21 cellular contexts compared by ENCODE assay signal in the genomic region with DNA sequence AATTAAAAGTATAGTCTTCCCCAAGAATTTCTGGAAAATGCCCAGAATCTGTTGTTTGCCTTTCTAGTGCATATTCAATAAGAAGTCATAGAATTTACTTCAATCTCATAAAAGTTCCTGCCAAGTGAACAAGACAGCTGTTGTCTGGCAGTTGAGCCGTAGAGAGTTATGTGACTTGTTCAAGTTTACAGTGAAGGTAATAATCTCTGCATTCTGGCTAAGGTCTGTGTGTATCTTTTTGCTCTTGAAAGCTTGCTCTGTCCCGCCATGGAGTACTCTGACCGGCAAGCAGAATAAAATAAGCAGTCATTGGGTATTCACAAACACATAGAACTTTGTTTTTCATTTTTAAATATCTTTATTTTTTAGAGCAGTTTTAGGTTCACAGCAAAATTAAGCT.
"Had no signal": no experiment of that assay in that cellular context is flagged by ENCODE, and none has a peak within 500 bp of the region (broad histone marks: within the 10 kb centered on the region; RNA-seq: fewer than 3 reads in every experiment).

No MANE protein-coding gene starts in this region.

- H3K27ac Mint-ChIP-seq: activated CD4-positive, alpha-beta T cell treated with anti-CD3 and anti-CD28 coated beads for 36 hours; activated CD8-positive, alpha-beta memory T cell treated with anti-CD3 and anti-CD28 coated beads, Interleukin-2, amount 10 ng/mL, durations not matched to agents 7 days and 5 days; activated naive CD8-positive, alpha-beta T cell treated with anti-CD3 and anti-CD28 coated beads for 36 hours; endodermal cell; natural killer cell treated with Interleukin-12 subunit alpha and Interleukin-12 subunit beta and Interleukin-15 and Interleukin-18, amount 100 ng/mL, for 72 hours; T-helper 2 cell treated with Interferon-gamma antibody and Interleukin-4, amounts not matched to agents 5 μg/mL and 100 μg/mL, for 36 hours; WTC11 had no signal

- H3K4me3 ChIP-seq: dorsolateral prefrontal cortex, lower lobe of right lung, thyroid gland, vagina had no signal

- H3K27me3 Mint-ChIP-seq: activated CD4-positive, alpha-beta T cell treated with anti-CD3 and anti-CD28 coated beads for 36 hours; activated CD8-positive, alpha-beta memory T cell treated with anti-CD3 and anti-CD28 coated beads, Interleukin-2, amount 10 ng/mL, durations not matched to agents 7 days and 5 days; activated naive CD8-positive, alpha-beta T cell treated with anti-CD3 and anti-CD28 coated beads for 36 hours; natural killer cell treated with Interleukin-12 subunit alpha and Interleukin-12 subunit beta and Interleukin-15 and Interleukin-18, amount 100 ng/mL, for 72 hours had no signal

- H3K4me1 Mint-ChIP-seq: activated CD4-positive, alpha-beta T cell treated with anti-CD3 and anti-CD28 coated beads for 36 hours; activated CD8-positive, alpha-beta memory T cell treated with anti-CD3 and anti-CD28 coated beads, Interleukin-2, amount 10 ng/mL, durations not matched to agents 7 days and 5 days; activated naive CD8-positive, alpha-beta T cell treated with anti-CD3 and anti-CD28 coated beads for 36 hours; endodermal cell had no signal

- H3K4me1 ChIP-seq: foreskin keratinocyte, lower lobe of right lung, parathyroid adenoma had no signal

- H3K36me3 Mint-ChIP-seq: activated CD8-positive, alpha-beta memory T cell treated with anti-CD3 and anti-CD28 coated beads, Interleukin-2, amount 10 ng/mL, durations not matched to agents 7 days and 5 days; natural killer cell treated with Interleukin-12 subunit alpha and Interleukin-12 subunit beta and Interleukin-15 and Interleukin-18, amount 100 ng/mL, for 72 hours had no signal

- DNase-seq: activated CD4-positive, alpha-beta T cell treated with anti-CD3 and anti-CD28 coated beads for 36 hours; activated CD4-positive, alpha-beta T cell treated with anti-CD3 and anti-CD28 coated beads, Interleukin-2, amount 50 U/mL, for 48 hours; activated CD8-positive, alpha-beta memory T cell treated with anti-CD3 and anti-CD28 coated beads, Interleukin-2, amount 10 ng/mL, durations not matched to agents 7 days and 5 days; activated naive CD4-positive, alpha-beta T cell; activated naive CD8-positive, alpha-beta T cell treated with anti-CD3 and anti-CD28 coated beads for 36 hours; amniotic stem cell; caudate nucleus; dorsolateral prefrontal cortex; endodermal cell; foreskin keratinocyte; glutamatergic neuron; kidney glomerular epithelial cell; lower lobe of right lung; stimulated activated CD4-positive, alpha-beta T cell treated with anti-CD3 and anti-CD28 coated beads, Interleukin-2, amount 100 ng/mL, for 24 hours; stimulated activated naive CD4-positive, alpha-beta T cell treated with Interleukin-2 at 50 U/mL for 16 hours; thyroid gland had no signal

- H3K9me3 Mint-ChIP-seq: activated naive CD8-positive, alpha-beta T cell treated with anti-CD3 and anti-CD28 coated beads for 36 hours; endodermal cell; natural killer cell treated with Interleukin-12 subunit alpha and Interleukin-12 subunit beta and Interleukin-15 and Interleukin-18, amount 100 ng/mL, for 72 hours; T-helper 2 cell treated with Interferon-gamma antibody and Interleukin-4, amounts not matched to agents 5 μg/mL and 100 μg/mL, for 36 hours; WTC11 had no signal

- H3K9me3 ChIP-seq: lower lobe of right lung, thyroid gland, vagina had no signal

- H3K27me3 ChIP-seq: dorsolateral prefrontal cortex, foreskin keratinocyte, thyroid gland, vagina had no signal

- H3K9ac ChIP-seq: parathyroid adenoma had no signal

- ATAC-seq: activated CD4-positive, alpha-beta T cell treated with anti-CD3 and anti-CD28 coated beads for 36 hours; activated CD8-positive, alpha-beta memory T cell treated with anti-CD3 and anti-CD28 coated beads, Interleukin-2, amount 10 ng/mL, durations not matched to agents 7 days and 5 days; foreskin keratinocyte; lower lobe of right lung; natural killer cell treated with Interleukin-12 subunit alpha and Interleukin-12 subunit beta and Interleukin-15 and Interleukin-18, amount 100 ng/mL, for 72 hours; WTC11 had no signal

- H3K36me3 ChIP-seq: vagina had no signal

- H3K27ac ChIP-seq: dorsolateral prefrontal cortex, foreskin keratinocyte, lower lobe of right lung, parathyroid adenoma, thyroid gland, vagina had no signal

- H3K4me3 Mint-ChIP-seq: activated CD4-positive, alpha-beta T cell treated with anti-CD3 and anti-CD28 coated beads for 36 hours; activated CD8-positive, alpha-beta memory T cell treated with anti-CD3 and anti-CD28 coated beads, Interleukin-2, amount 10 ng/mL, durations not matched to agents 7 days and 5 days; activated naive CD8-positive, alpha-beta T cell treated with anti-CD3 and anti-CD28 coated beads for 36 hours; endodermal cell; natural killer cell treated with Interleukin-12 subunit alpha and Interleukin-12 subunit beta and Interleukin-15 and Interleukin-18, amount 100 ng/mL, for 72 hours; T-helper 2 cell treated with Interferon-gamma antibody and Interleukin-4, amounts not matched to agents 5 μg/mL and 100 μg/mL, for 36 hours; WTC11 had no signal
